32 cellular contexts compared by ENCODE assay signal in the genomic region with DNA sequence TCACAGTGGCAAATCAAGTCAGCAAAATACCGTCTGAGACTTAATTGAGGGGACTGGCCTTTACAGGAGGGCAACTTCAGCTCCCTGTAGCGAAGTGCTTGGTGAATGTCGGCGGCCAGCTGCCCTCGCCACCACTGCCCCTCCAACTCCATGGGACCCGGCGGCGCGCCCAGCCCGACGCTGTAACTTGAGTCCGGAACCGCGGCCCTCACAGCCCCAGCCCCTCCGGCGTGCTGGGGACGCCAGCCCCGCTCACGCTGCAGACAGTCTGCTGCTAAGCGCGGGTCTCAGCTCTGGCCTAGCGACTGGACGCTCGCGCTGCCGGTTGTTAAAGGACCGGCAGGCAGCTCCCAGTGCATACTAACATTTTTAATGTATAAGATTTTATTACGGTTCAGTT.
"Had no signal": no experiment of that assay in that cellular context is flagged by ENCODE, and none has a peak within 500 bp of the region (broad histone marks: within the 10 kb centered on the region; RNA-seq: fewer than 3 reads in every experiment).

No MANE protein-coding gene starts in this region.

- H3K36me3 ChIP-seq: ascending aorta, cardiac muscle cell, SJSA1 had no signal

- DNase-seq: activated CD4-positive, alpha-beta T cell treated with anti-CD3 and anti-CD28 coated beads for 36 hours; activated CD4-positive, alpha-beta T cell treated with anti-CD3 and anti-CD28 coated beads, Interleukin-2, amount 10 ng/mL, durations not matched to agents 7 days and 5 days; activated CD4-positive, alpha-beta T cell treated with anti-CD3 and anti-CD28 coated beads, Interleukin-2, amount 50 U/mL, for 48 hours; activated CD8-positive, alpha-beta T cell treated with anti-CD3 and anti-CD28 coated beads, Interleukin-2, amount 10 ng/mL, durations not matched to agents 7 days and 5 days; activated gamma-delta T cell; activated naive CD4-positive, alpha-beta T cell treated with Interleukin-2 at 50 U/mL for 16 hours; activated naive CD8-positive, alpha-beta T cell treated with anti-CD3 and anti-CD28 coated beads, Interleukin-2, amount 10 ng/mL, durations not matched to agents 7 days and 5 days; activated T-cell treated with anti-CD3 and anti-CD28 coated beads, Interleukin-2, amount 50 U/mL, for 24 hours; amygdala; IMR-90; Karpas-422; KBM-7; NCI-H1105; NCI-H1417 treated with DMSO at 0.1 percent for 48 hours; NCI-H187 treated with DMSO at 0.1 percent for 48 hours; NCI-H2081 treated with DMSO at 0.1 percent for 48 hours; NCI-H2171; NCI-H226; NCI-H446 treated with DMSO at 0.1 percent for 48 hours; NCI-H524; NCI-H69; NK-92 treated with Interleukin-12 subunit alpha and Interleukin-12 subunit beta, amount 100 ng/mL, for 24 hours; PC-9; Right ventricle myocardium superior; T1000 had no signal

- H3K27me3 ChIP-seq: ascending aorta, cardiac muscle cell, SJSA1 had no signal

- H3K4me3 Mint-ChIP-seq: activated CD4-positive, alpha-beta T cell treated with anti-CD3 and anti-CD28 coated beads for 36 hours; activated CD4-positive, alpha-beta T cell treated with anti-CD3 and anti-CD28 coated beads, Interleukin-2, amount 10 ng/mL, durations not matched to agents 7 days and 5 days; activated CD8-positive, alpha-beta T cell treated with anti-CD3 and anti-CD28 coated beads, Interleukin-2, amount 10 ng/mL, durations not matched to agents 7 days and 5 days; activated naive CD4-positive, alpha-beta T cell treated with anti-CD3 and anti-CD28 coated beads, Interleukin-2, amount 50 U/mL, for 24 hours; activated naive CD8-positive, alpha-beta T cell treated with anti-CD3 and anti-CD28 coated beads, Interleukin-2, amount 10 ng/mL, durations not matched to agents 7 days and 5 days; activated T-cell treated with anti-CD3 and anti-CD28 coated beads, Interleukin-2, amount 50 U/mL, for 24 hours; WTC11 had no signal

- H3K4me2 ChIP-seq: PC-9 had no signal

- H3K4me1 ChIP-seq: ascending aorta, SJSA1 had no signal

- H3K36me3 Mint-ChIP-seq: activated naive CD4-positive, alpha-beta T cell treated with anti-CD3 and anti-CD28 coated beads, Interleukin-2, amount 50 U/mL, for 24 hours; activated naive CD8-positive, alpha-beta T cell treated with anti-CD3 and anti-CD28 coated beads, Interleukin-2, amount 10 ng/mL, durations not matched to agents 7 days and 5 days had no signal

- H3K4me1 Mint-ChIP-seq: activated CD4-positive, alpha-beta T cell treated with anti-CD3 and anti-CD28 coated beads for 36 hours; activated CD4-positive, alpha-beta T cell treated with anti-CD3 and anti-CD28 coated beads, Interleukin-2, amount 10 ng/mL, durations not matched to agents 7 days and 5 days; activated naive CD4-positive, alpha-beta T cell treated with anti-CD3 and anti-CD28 coated beads, Interleukin-2, amount 50 U/mL, for 24 hours; activated naive CD8-positive, alpha-beta T cell treated with anti-CD3 and anti-CD28 coated beads, Interleukin-2, amount 10 ng/mL, durations not matched to agents 7 days and 5 days; WTC11 had no signal

- H3K27ac ChIP-seq: ascending aorta, cardiac muscle cell, PC-9, SJSA1 had no signal

- H3K9me3 ChIP-seq: ascending aorta, SJSA1 had no signal

- H3K27me3 Mint-ChIP-seq: activated CD4-positive, alpha-beta T cell treated with anti-CD3 and anti-CD28 coated beads, Interleukin-2, amount 10 ng/mL, durations not matched to agents 7 days and 5 days had no signal

- H3K4me3 ChIP-seq: ascending aorta, cardiac muscle cell, PC-9, SJSA1 had no signal

- ATAC-seq: activated CD4-positive, alpha-beta T cell treated with anti-CD3 and anti-CD28 coated beads for 36 hours; activated CD4-positive, CD25-positive, alpha-beta regulatory T cell treated with anti-CD3 and anti-CD28 coated beads, Interleukin-2, amount 50 U/mL, for 24 hours; activated CD8-positive, alpha-beta T cell treated with anti-CD3 and anti-CD28 coated beads, Interleukin-2, amount 10 ng/mL, durations not matched to agents 7 days and 5 days; WTC11 had no signal

- H2AFZ ChIP-seq: PC-9 had no signal

- H3K27ac Mint-ChIP-seq: activated CD4-positive, alpha-beta T cell treated with anti-CD3 and anti-CD28 coated beads for 36 hours; activated CD4-positive, alpha-beta T cell treated with anti-CD3 and anti-CD28 coated beads, Interleukin-2, amount 10 ng/mL, durations not matched to agents 7 days and 5 days; activated CD8-positive, alpha-beta T cell treated with anti-CD3 and anti-CD28 coated beads, Interleukin-2, amount 10 ng/mL, durations not matched to agents 7 days and 5 days; activated naive CD4-positive, alpha-beta T cell treated with anti-CD3 and anti-CD28 coated beads, Interleukin-2, amount 50 U/mL, for 24 hours; activated naive CD8-positive, alpha-beta T cell treated with anti-CD3 and anti-CD28 coated beads, Interleukin-2, amount 10 ng/mL, durations not matched to agents 7 days and 5 days; activated T-cell treated with anti-CD3 and anti-CD28 coated beads, Interleukin-2, amount 50 U/mL, for 24 hours; activated T-helper 2 cell treated with anti-CD3 and anti-CD28 coated beads, Interferon-gamma antibody, Interleukin-2, Interleukin-4, amounts not matched to agents 10 μg/mL and 5 μg/mL and 100 μg/mL, durations not matched to agents 14 hours and 24 hours and 36 hours; WTC11 had no signal
